8 cellular contexts compared by ENCODE assay signal in the genomic region with DNA sequence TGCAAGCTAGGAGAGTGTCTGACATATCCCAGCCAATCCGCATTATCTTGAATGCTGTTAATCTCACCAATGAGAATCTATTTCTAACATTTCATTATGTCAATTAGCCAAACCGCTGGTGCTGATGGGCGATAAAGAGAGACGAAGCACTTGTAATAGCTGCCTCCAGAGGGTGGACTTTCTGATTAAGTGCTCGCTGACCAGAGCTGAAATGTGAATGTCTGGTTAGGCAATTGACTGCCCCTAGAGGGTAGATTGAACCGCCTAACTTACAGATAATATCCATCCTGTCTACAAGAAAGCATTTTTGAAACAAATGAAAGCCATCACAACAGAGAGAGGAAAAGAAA. TPM values are rescaled to one million over a fixed set of nuclear protein-coding genes. Genes with fewer than 3 reads are reported as not detected.
DNase-seq lines count a peak whose midpoint lies in the region; ATAC-seq and TF ChIP-seq lines count a peak whose summit lies in the region.

No MANE protein-coding gene starts in this region.

- TF ChIP-seq POLR2A in spleen (IDR thresholded peaks at IDR 0.05) = no peak

- no peaks in the 10 kb centered on the region for H3K9me3 Mint-ChIP-seq in Calu3 (ENCODE audit: low read depth, unreplicated experiment)
- peaks cover 0 to 4% (median 0%) of the 10 kb centered on the region in 5 experiments for H3K9me3 Mint-ChIP-seq in brain

- H3K36me3 Mint-ChIP-seq in Calu3 (ENCODE audit: insufficient read depth, unreplicated experiment) (peaks cover 57% of the 10 kb centered on the region), brain (peaks cover 41% of the 10 kb centered on the region)

- H3K27me3 Mint-ChIP-seq in Calu3 (ENCODE audit: unreplicated experiment) (peaks cover 39% of the 10 kb centered on the region), brain (peaks cover 3% of the 10 kb centered on the region)

- H3K27ac Mint-ChIP-seq in Calu3 (ENCODE audit: unreplicated experiment) (peak overlapping the region; percentile 97), brain (peak overlapping the region; percentile 98 to 99 (median 98))

- BruUV-seq in Calu3 (replicated peaks; lab: Mats Ljungman, UMichigan) = TSS peak; percentile 89

- ATAC-seq in GM19351 (IDR thresholded peaks at IDR 0.05; ENCODE audit: unreplicated experiment) = peak; percentile 24

- peaks cover 31% of the 10 kb centered on the region for H3K36me3 ChIP-seq in iPS-20b (ENCODE audit: insufficient read depth, low read depth, low read length)
- peaks cover under 1 to 42% (median 30%) of the 10 kb centered on the region in 6 donors for H3K36me3 ChIP-seq in spleen

- H3K27me3 ChIP-seq in iPS-20b (ENCODE audit: insufficient read depth, low read length) (peaks cover 41% of the 10 kb centered on the region), spleen (replicated peaks in 1 of 7) (peaks cover 0 to 48% (median 27%) of the 10 kb centered on the region in 7 donors)

- DNase-seq in Calu3 (peak; percentile 70), HUDEP-2 (lab: John Stamatoyannopoulos, UW; ENCODE audit: unreplicated experiment in 76 of 76) (peak in 72 of 76 experiments; percentile 32 to 95 (median 71)), OCI-M1 (lab: John Stamatoyannopoulos, UW) (peak; percentile 98), spleen (no peak), globus pallidus (ENCODE audit: low spot score) (no peak)

- H3K4me3 Mint-ChIP-seq in Calu3 (ENCODE audit: low read depth, unreplicated experiment) (peak overlapping the region; percentile 99), brain (peak overlapping the region; percentile 87 to 91 (median 90))

- H3K4me1 ChIP-seq in iPS-20b (ENCODE audit: insufficient read depth, low read length) (peaks cover 8% of the 10 kb centered on the region; the same call in 1 of the 2 replicates), spleen (peaks cover 10 to 50% (median 33%) of the 10 kb centered on the region in 6 donors)

- 8 to 16% (median 12%) methylated on average over 6 of the region's 6 CpGs for WGBS in spleen, 5 donors

- no peak overlapping the region for H3K27ac ChIP-seq in iPS-20b (ENCODE audit: low read length)
- H3K27ac ChIP-seq in spleen = peak overlapping the region; percentile 69 to 95 (median 88)

- intact Hi-C loops in Calu3 (cut with micrococcal nuclease; ENCODE audit: unreplicated experiment) = loop anchor here (1.0 kb wide), 2 partner anchors 54 to 139 kb away; partner anchors contain the start of gene KDELR1
- intact Hi-C loops in spleen (cut with DNase I; ENCODE audit: low total_unique reads) = no loop called here

- H3K4me1 Mint-ChIP-seq in Calu3 (ENCODE audit: low read depth, unreplicated experiment) = peaks cover 16% of the 10 kb centered on the region
- H3K4me1 Mint-ChIP-seq in brain = peaks cover 37% of the 10 kb centered on the region

- CTCF ChIA-PET in Calu3 (lab: Charles Lee) = interaction anchor here (1.0 to 2.5 kb wide), 9 partner anchors 17 to 139 kb away, joined by 3 to 27 read pairs (median 10); partner anchors contain the start of genes KDELR1, SYNGR4 and TMEM143

- H3K9ac ChIP-seq in iPS-20b (ENCODE audit: low read depth, low read length) = peak overlapping the region; percentile 94; the same call in 1 of the 2 replicates

- peak; percentile 51 for TF ChIP-seq CTCF in Calu3 (IDR thresholded peaks at IDR 0.05; ENCODE audit: unreplicated experiment)
- peak; percentile 77 to 80 for TF ChIP-seq CTCF in brain (conservative IDR thresholded peaks at IDR 0.05)
- peak in 9 of 11 experiments; percentile 15 to 59 (median 37) for TF ChIP-seq CTCF in spleen (IDR thresholded peaks at IDR 0.05 in 8 of 11, conservative IDR thresholded peaks at IDR 0.05 in 3 of 11)

- H3K4me3 ChIP-seq in iPS-20b (ENCODE audit: low read length) (peak overlapping the region; percentile 94), spleen (peak overlapping the region; percentile 82 to 100 (median 98))

- H3K9me3 ChIP-seq in iPS-20b (ENCODE audit: insufficient read depth, low read depth, low read length) (no peaks in the 10 kb centered on the region), spleen (no peaks in the 10 kb centered on the region)

RNA-seq across cellular contexts. Expression of gene GRWD1, which starts 0.6 kb away (rescaled TPM):
- total RNA-seq in Calu3 (2022) = 75.0 and 76.7 TPM in 2 replicates
- 20.4 TPM for polyA plus RNA-seq in brain (ENCODE audit: insufficient read depth, low read depth, low replicate concordance)
- total RNA-seq in spleen = 10 to 100 TPM; 24.3 to 34.5 (median 26.0) TPM
- polyA plus RNA-seq in spleen = 10 to 100 TPM in 1 of 3 donors, 1 to 10 TPM in 2; 5.5 to 14.7 (median 9.5) TPM

RNA-seq across cellular contexts. Expression of gene KCNJ14, which starts 10.1 kb away (rescaled TPM):
- total RNA-seq in Calu3 (2022) (9.6 and 9.9 TPM in 2 replicates), spleen (1 to 10 TPM in 2 of 7 donors, under 1 TPM in 5; 0.43 to 1.4 (median 0.93) TPM)
- polyA plus RNA-seq in brain (ENCODE audit: insufficient read depth, low read depth, low replicate concordance) (0.80 TPM), spleen (under 1 TPM; 0.26 to 0.61 (median 0.38) TPM)

RNA-seq across cellular contexts. Expression of gene CYTH2, which starts 23.9 kb away (rescaled TPM):
- total RNA-seq in Calu3 (2022) = 98.1 and 109 TPM in 2 replicates
- polyA plus RNA-seq in brain (ENCODE audit: insufficient read depth, low read depth, low replicate concordance) = 108 TPM
- 10 to 100 TPM; 31.4 to 66.4 (median 48.2) TPM for total RNA-seq in spleen
- polyA plus RNA-seq in spleen = 10 to 100 TPM; 22.6 to 44.1 (median 24.6) TPM

RNA-seq across cellular contexts. Expression of gene GRIN2D, which starts 51.8 kb away (rescaled TPM):
- total RNA-seq in Calu3 (2022) (0.15 TPM in 1 of 2 replicates, not detected in the other), spleen (1 to 10 TPM in 1 of 7 donors, under 1 TPM in 6; 0.28 to 1.2 (median 0.77) TPM)
- polyA plus RNA-seq in brain (ENCODE audit: insufficient read depth, low read depth, low replicate concordance) (2.1 TPM), spleen (under 1 TPM; 0.07 to 0.10 (median 0.09) TPM)

RNA-seq across cellular contexts. Expression of gene KDELR1, which starts 53.9 kb away (rescaled TPM):
- total RNA-seq in Calu3 (2022) = 185 and 194 TPM in 2 replicates
- 216 TPM for polyA plus RNA-seq in brain (ENCODE audit: insufficient read depth, low read depth, low replicate concordance)
- 10 to 100 TPM; 61.7 to 95.9 (median 76.2) TPM for total RNA-seq in spleen
- 10 to 100 TPM; 36.2 to 55.9 (median 45.0) TPM for polyA plus RNA-seq in spleen

Comparison
In these comparisons a context has a peak if more than half of its experiments do, and no peak if none do; other contexts are left out.
1. DNase-seq: peak in Calu3 (single experiment), HUDEP-2 (72 of 76) and OCI-M1 (single experiment); none in spleen (single experiment) and globus pallidus (single experiment).
2. Peak in every context shown above with its lines, with median percentiles within 50 percentile points of each other: CTCF ChIP-seq.